In genomic region chr1:89271616-89272015, GRCh38 we compare ENCODE assay signal across 1 cellular context.
TF ChIP-seq lines count a peak whose summit lies in the region.

No MANE protein-coding gene starts in this region.

TF ChIP-seq in GM23338, 12 proteins besides CTCF, POLR2A, EP300 and RAD21 (continued from another document):
- TF ChIP-seq, protein P1, sequence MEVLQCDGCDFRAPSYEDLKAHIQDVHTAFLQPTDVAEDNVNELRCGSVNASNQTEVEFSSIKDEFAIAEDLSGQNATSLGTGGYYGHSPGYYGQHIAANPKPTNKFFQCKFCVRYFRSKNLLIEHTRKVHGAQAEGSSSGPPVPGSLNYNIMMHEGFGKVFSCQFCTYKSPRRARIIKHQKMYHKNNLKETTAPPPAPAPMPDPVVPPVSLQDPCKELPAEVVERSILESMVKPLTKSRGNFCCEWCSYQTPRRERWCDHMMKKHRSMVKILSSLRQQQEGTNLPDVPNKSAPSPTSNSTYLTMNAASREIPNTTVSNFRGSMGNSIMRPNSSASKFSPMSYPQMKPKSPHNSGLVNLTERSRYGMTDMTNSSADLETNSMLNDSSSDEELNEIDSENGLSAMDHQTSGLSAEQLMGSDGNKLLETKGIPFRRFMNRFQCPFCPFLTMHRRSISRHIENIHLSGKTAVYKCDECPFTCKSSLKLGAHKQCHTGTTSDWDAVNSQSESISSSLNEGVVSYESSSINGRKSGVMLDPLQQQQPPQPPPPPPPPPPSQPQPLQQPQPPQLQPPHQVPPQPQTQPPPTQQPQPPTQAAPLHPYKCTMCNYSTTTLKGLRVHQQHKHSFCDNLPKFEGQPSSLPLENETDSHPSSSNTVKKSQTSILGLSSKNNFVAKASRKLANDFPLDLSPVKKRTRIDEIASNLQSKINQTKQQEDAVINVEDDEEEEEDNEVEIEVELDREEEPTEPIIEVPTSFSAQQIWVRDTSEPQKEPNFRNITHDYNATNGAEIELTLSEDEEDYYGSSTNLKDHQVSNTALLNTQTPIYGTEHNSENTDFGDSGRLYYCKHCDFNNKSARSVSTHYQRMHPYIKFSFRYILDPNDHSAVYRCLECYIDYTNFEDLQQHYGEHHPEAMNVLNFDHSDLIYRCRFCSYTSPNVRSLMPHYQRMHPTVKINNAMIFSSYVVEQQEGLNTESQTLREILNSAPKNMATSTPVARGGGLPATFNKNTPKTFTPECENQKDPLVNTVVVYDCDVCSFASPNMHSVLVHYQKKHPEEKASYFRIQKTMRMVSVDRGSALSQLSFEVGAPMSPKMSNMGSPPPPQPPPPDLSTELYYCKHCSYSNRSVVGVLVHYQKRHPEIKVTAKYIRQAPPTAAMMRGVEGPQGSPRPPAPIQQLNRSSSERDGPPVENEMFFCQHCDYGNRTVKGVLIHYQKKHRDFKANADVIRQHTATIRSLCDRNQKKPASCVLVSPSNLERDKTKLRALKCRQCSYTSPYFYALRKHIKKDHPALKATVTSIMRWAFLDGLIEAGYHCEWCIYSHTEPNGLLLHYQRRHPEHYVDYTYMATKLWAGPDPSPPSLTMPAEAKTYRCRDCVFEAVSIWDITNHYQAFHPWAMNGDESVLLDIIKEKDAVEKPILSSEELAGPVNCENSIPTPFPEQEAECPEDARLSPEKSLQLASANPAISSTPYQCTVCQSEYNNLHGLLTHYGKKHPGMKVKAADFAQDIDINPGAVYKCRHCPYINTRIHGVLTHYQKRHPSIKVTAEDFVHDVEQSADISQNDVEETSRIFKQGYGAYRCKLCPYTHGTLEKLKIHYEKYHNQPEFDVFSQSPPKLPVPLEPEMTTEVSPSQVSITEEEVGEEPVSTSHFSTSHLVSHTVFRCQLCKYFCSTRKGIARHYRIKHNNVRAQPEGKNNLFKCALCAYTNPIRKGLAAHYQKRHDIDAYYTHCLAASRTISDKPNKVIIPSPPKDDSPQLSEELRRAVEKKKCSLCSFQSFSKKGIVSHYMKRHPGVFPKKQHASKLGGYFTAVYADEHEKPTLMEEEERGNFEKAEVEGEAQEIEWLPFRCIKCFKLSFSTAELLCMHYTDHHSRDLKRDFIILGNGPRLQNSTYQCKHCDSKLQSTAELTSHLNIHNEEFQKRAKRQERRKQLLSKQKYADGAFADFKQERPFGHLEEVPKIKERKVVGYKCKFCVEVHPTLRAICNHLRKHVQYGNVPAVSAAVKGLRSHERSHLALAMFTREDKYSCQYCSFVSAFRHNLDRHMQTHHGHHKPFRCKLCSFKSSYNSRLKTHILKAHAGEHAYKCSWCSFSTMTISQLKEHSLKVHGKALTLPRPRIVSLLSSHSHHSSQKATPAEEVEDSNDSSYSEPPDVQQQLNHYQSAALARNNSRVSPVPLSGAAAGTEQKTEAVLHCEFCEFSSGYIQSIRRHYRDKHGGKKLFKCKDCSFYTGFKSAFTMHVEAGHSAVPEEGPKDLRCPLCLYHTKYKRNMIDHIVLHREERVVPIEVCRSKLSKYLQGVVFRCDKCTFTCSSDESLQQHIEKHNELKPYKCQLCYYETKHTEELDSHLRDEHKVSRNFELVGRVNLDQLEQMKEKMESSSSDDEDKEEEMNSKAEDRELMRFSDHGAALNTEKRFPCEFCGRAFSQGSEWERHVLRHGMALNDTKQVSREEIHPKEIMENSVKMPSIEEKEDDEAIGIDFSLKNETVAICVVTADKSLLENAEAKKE (CRISPR knock-in tag; IDR thresholded peaks at IDR 0.05): no peak
- TF ChIP-seq POLR2AphosphoS5 (IDR thresholded peaks at IDR 0.05; ENCODE audit: low read depth) (no peak), REST (IDR thresholded peaks at IDR 0.05; ENCODE audit: unreplicated experiment) (no peak), CREB1 (CRISPR knock-in tag; IDR thresholded peaks at IDR 0.05; ENCODE audit: low read depth) (no peak), ZNF331 (CRISPR knock-in tag; IDR thresholded peaks at IDR 0.05; ENCODE audit: low read depth) (no peak)
